16 cellular contexts compared by ENCODE assay signal in the genomic region with DNA sequence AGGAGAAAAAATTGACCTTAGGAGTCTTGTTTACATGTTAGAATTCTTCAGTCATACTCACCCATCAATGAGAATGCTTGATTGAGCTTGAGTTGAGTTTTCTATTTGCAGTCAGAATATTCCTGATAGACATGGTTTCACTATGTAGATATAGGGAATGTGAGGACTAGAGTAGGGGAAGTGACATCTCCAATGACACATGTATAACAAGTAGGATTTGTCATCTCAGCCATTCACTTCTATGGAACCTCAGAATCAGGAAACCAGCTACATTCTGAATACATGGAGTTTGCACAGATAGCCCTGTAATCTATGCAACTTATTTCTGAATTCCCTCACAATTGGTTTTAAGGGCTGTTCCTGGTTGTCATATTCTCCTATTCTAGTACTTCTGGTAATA. TPM values are rescaled to one million over a fixed set of nuclear protein-coding genes. Genes with fewer than 3 reads are reported as not detected.
DNase-seq lines count a peak whose midpoint lies in the region; ATAC-seq, FAIRE-seq and TF ChIP-seq lines count a peak whose summit lies in the region.
"Had no signal": no experiment of that assay in that cellular context is flagged by ENCODE, and none has a peak within 500 bp of the region (broad histone marks: within the 10 kb centered on the region; RNA-seq: fewer than 3 reads in every experiment).

No MANE protein-coding gene starts in this region.

- BruUV-seq in IMR-90 (replicated peaks; lab: Mats Ljungman, UMichigan) (no TSS peak), endothelial cell of umbilical vein (replicated peaks; lab: Mats Ljungman, UMichigan) (TSS peak; percentile 43)

- no peaks in the 10 kb centered on the region for H3K36me3 ChIP-seq in IMR-90 (ENCODE audit: control insufficient read depth, insufficient read depth, low read length)
- H3K36me3 ChIP-seq in endothelial cell of umbilical vein (ENCODE audit: control insufficient read depth in 2 of 2, extremely low read depth in 1 of 2, insufficient read depth in 2 of 2, low read length in 2 of 2): no peaks in the 10 kb centered on the region
- H3K36me3 ChIP-seq in gastrocnemius medialis: no peaks in the 10 kb centered on the region
- H3K36me3 ChIP-seq: BLaER1 treated with 17β-estradiol and CSF1 and Interleukin-3, amounts not matched to agents 10 nM and 100 nM had no signal

- no peaks in the 10 kb centered on the region for H3K79me2 ChIP-seq in endothelial cell of umbilical vein (ENCODE audit: control insufficient read depth, insufficient read depth, low read length)

- no peak for TF ChIP-seq CTCF in IMR-90 (conservative IDR thresholded peaks at IDR 0.05; ENCODE audit: low read depth, low read length)
- TF ChIP-seq CTCF in endothelial cell of umbilical vein (IDR thresholded peaks at IDR 0.05; ENCODE audit: extremely low read depth in 1 of 2, insufficient read depth in 1 of 2, low read depth in 1 of 2, low read length in 2 of 2): no peak
- no peak for TF ChIP-seq CTCF in gastrocnemius medialis (IDR thresholded peaks at IDR 0.05 in 4 of 5, conservative IDR thresholded peaks at IDR 0.05 in 1 of 5)

- in situ Hi-C loops in IMR-90 (cut with MboI; ENCODE audit: low sequenced_read_pairs): no loop called here
- in situ Hi-C loops in gastrocnemius medialis (cut with MboI; ENCODE audit: low sequenced_read_pairs in 4 of 4): no loop called here
- in situ Hi-C loops in ACHN (cut with HindIII; ENCODE audit: low pct_ligation_motif_present, low pct_unique_long_range_greater_than_20kb, low sequenced_read_pairs): no loop called here

- H3K79me1 ChIP-seq in IMR-90 (ENCODE audit: low read depth in 1 of 2, low read length in 2 of 2): no peaks in the 10 kb centered on the region

- H2AFZ ChIP-seq in IMR-90 (replicated peaks; ENCODE audit: low read length, poor library complexity) (no peak overlapping the region), endothelial cell of umbilical vein (ENCODE audit: low read depth, low read length) (no peak overlapping the region)

- H2BK20ac ChIP-seq in IMR-90 (ENCODE audit: low read depth, low read length): no peak overlapping the region

- no peak overlapping the region for H3K14ac ChIP-seq in IMR-90 (replicated peaks; ENCODE audit: low read depth, low read length)

- H3K18ac ChIP-seq in IMR-90 (ENCODE audit: low read depth, low read length): no peak overlapping the region

- no peak overlapping the region for H3K4me3 ChIP-seq in IMR-90 (ENCODE audit: insufficient read depth, low read depth, low read length)
- no peak overlapping the region for H3K4me3 ChIP-seq in endothelial cell of umbilical vein (replicated peaks in 1 of 3; ENCODE audit: insufficient read depth in 1 of 3, low read depth in 1 of 3, low read length in 3 of 3)
- no peak overlapping the region for H3K4me3 ChIP-seq in gastrocnemius medialis
- H3K4me3 ChIP-seq: A549; BLaER1 treated with 17β-estradiol and CSF1 and Interleukin-3, amounts not matched to agents 10 nM and 100 nM; GM23248 had no signal

- H3K9me1 ChIP-seq in IMR-90 (ENCODE audit: insufficient read depth, low read length) (peaks cover 4% of the 10 kb centered on the region; the same call in 1 of the 2 replicates), endothelial cell of umbilical vein (replicated peaks; ENCODE audit: control insufficient read depth, extremely low read depth, insufficient read depth, low read length) (no peaks in the 10 kb centered on the region)

- H3K4me1 ChIP-seq in IMR-90 (ENCODE audit: control insufficient read depth, insufficient read depth, low read length) (peaks cover 2% of the 10 kb centered on the region; the same call in 1 of the 2 replicates), endothelial cell of umbilical vein (ENCODE audit: control insufficient read depth, extremely low read depth, insufficient read depth, low read length) (peaks cover 52% of the 10 kb centered on the region), gastrocnemius medialis (no peaks in the 10 kb centered on the region)
- H3K4me1 ChIP-seq: A549 had no signal

- H3K56ac ChIP-seq in IMR-90 (ENCODE audit: extremely low read depth, insufficient read depth, low read length): no peak overlapping the region

- H3K23ac ChIP-seq in IMR-90 (ENCODE audit: low read depth, low read length): no peak overlapping the region

- H3K27ac ChIP-seq in IMR-90 (ENCODE audit: insufficient read depth, low read length): no peak overlapping the region
- H3K27ac ChIP-seq in endothelial cell of umbilical vein (ENCODE audit: insufficient read depth, low read depth, low read length): peak overlapping the region; percentile 99
- peak overlapping the region; percentile 29 to 74 (median 72) for H3K27ac ChIP-seq in gastrocnemius medialis
- H3K27ac ChIP-seq: A549; BLaER1 treated with 17β-estradiol and CSF1 and Interleukin-3, amounts not matched to agents 10 nM and 100 nM; GM23248 had no signal

- TF ChIP-seq POLR2A in GM12892 (IDR thresholded peaks at IDR 0.05; ENCODE audit: low read depth, low read length): no peak
- TF ChIP-seq POLR2A in IMR-90 (IDR thresholded peaks at IDR 0.05; ENCODE audit: low read depth, low read length): no peak
- TF ChIP-seq POLR2A in endothelial cell of umbilical vein (IDR thresholded peaks at IDR 0.05; ENCODE audit: low read depth, low read length): no peak
- TF ChIP-seq POLR2A in gastrocnemius medialis (IDR thresholded peaks at IDR 0.05): no peak

- DNase-seq in GM12892 (ENCODE audit: insufficient read length): no peak
- DNase-seq in IMR-90: no peak
- DNase-seq in endothelial cell of umbilical vein (ENCODE audit: low read depth, low spot score): peak; percentile 54
- no peak for DNase-seq in gastrocnemius medialis
- no peak for DNase-seq in ACHN
- no peak for DNase-seq in SHP77 treated with DMSO at 0.1 percent for 48 hours (lab: John Stamatoyannopoulos, UW)
- DNase-seq: CD4-positive, CD25-positive, alpha-beta regulatory T cell; DMS53; GF-D8; GM23248 had no signal

- POLR2A ChIA-PET in IMR-90 (lab: Charles Lee; ENCODE audit: unreplicated experiment): no interaction called here
- POLR2A ChIA-PET in endothelial cell of umbilical vein (lab: Charles Lee): interaction anchor here (0.7 kb wide), 1 partner anchor 559 kb away, joined by 5 read pairs; no protein-coding TSS in a partner anchor

- H3K4ac ChIP-seq in IMR-90 (ENCODE audit: low read depth, low read length): no peak overlapping the region

- no peak overlapping the region for H4K91ac ChIP-seq in IMR-90 (ENCODE audit: insufficient read depth, low read depth, low read length)

- H4K5ac ChIP-seq in IMR-90 (ENCODE audit: low read depth, low read length): peak overlapping the region; percentile 34; the same call in 1 of the 2 replicates

- no peak overlapping the region for H2BK15ac ChIP-seq in IMR-90 (ENCODE audit: low read depth, low read length)

- H3K4me2 ChIP-seq in IMR-90 (ENCODE audit: low read depth, low read length): no peak overlapping the region
- H3K4me2 ChIP-seq in endothelial cell of umbilical vein (ENCODE audit: insufficient read depth, low read length): peak overlapping the region; percentile 23
- H3K4me2 ChIP-seq: A549 had no signal

- H4K20me1 ChIP-seq in IMR-90 (ENCODE audit: insufficient read depth, low read length) (no peaks in the 10 kb centered on the region), endothelial cell of umbilical vein (replicated peaks; ENCODE audit: control insufficient read depth, extremely low read depth, insufficient read depth, low read length) (no peaks in the 10 kb centered on the region)
- H4K20me1 ChIP-seq: BLaER1 treated with 17β-estradiol and CSF1 and Interleukin-3, amounts not matched to agents 10 nM and 100 nM had no signal

- no peak overlapping the region for H2AK5ac ChIP-seq in IMR-90 (ENCODE audit: low read depth, low read length)

- no peaks in the 10 kb centered on the region for H3K9me3 ChIP-seq in IMR-90 (ENCODE audit: control insufficient read depth, insufficient read depth, low read length)
- no peaks in the 10 kb centered on the region for H3K9me3 ChIP-seq in endothelial cell of umbilical vein (replicated peaks; ENCODE audit: control insufficient read depth, insufficient read depth, low read length)
- H3K9me3 ChIP-seq in gastrocnemius medialis: no peaks in the 10 kb centered on the region
- H3K9me3 ChIP-seq: A549 had no signal

- no peaks in the 10 kb centered on the region for H3K27me3 ChIP-seq in IMR-90 (ENCODE audit: control insufficient read depth, insufficient read depth, low read length)
- no peaks in the 10 kb centered on the region for H3K27me3 ChIP-seq in endothelial cell of umbilical vein (ENCODE audit: control insufficient read depth in 2 of 2, insufficient read depth in 2 of 2, low read length in 2 of 2)
- no peaks in the 10 kb centered on the region for H3K27me3 ChIP-seq in gastrocnemius medialis
- H3K27me3 ChIP-seq: BLaER1 treated with 17β-estradiol and CSF1 and Interleukin-3, amounts not matched to agents 10 nM and 100 nM had no signal

- H2AK9ac ChIP-seq in IMR-90 (replicated peaks; ENCODE audit: low read depth, low read length, poor library complexity): no peak overlapping the region

- H3K9ac ChIP-seq in IMR-90 (ENCODE audit: low read depth, low read length) (no peak overlapping the region), endothelial cell of umbilical vein (replicated peaks; ENCODE audit: extremely low read depth, insufficient read depth, low read length) (peak overlapping the region; percentile 83)
- H3K9ac ChIP-seq: BLaER1 treated with 17β-estradiol and CSF1 and Interleukin-3, amounts not matched to agents 10 nM and 100 nM; GM23248 had no signal

- FAIRE-seq in GM12892 (lab: Jason Lieb, UNC) (peak; percentile 42), endothelial cell of umbilical vein (lab: Jason Lieb, UNC) (no peak)
- FAIRE-seq: A549, H54 had no signal

- dilution Hi-C loops in IMR-90 (cut with HindIII; ENCODE audit: low sequenced_read_pairs, unreplicated experiment): no loop called here
- dilution Hi-C loops in endothelial cell of umbilical vein (cut with MboI; ENCODE audit: extremely low pct_ligation_motif_present, low sequenced_read_pairs): no loop called here

- no peak overlapping the region for H4K8ac ChIP-seq in IMR-90 (ENCODE audit: low read depth in 2 of 2, low read length in 2 of 2)

- no peak overlapping the region for H2BK120ac ChIP-seq in IMR-90 (ENCODE audit: low read depth, low read length)

- intact Hi-C loops in IMR-90 (cut with micrococcal nuclease) (no loop called here), endothelial cell of umbilical vein (cut with micrococcal nuclease) (loop anchor here (1.0 to 10.0 kb wide), 6 partner anchors 21 to 579 kb away; a partner anchor contains a TSS), gastrocnemius medialis (cut with DNase I; ENCODE audit: low total_unique reads) (no loop called here)

- no peak overlapping the region for H2BK5ac ChIP-seq in IMR-90 (ENCODE audit: low read depth, low read length, poor library complexity, severe bottlenecking)

- CTCF ChIA-PET in IMR-90 (lab: Yijun Ruan, JAX) (no interaction called here), endothelial cell of umbilical vein (lab: Charles Lee) (interaction anchor here (1.2 to 2.8 kb wide), 4 partner anchors 44 to 510 kb away, joined by 3 to 6 read pairs (median 4); no protein-coding TSS in a partner anchor)

- no peak for TF ChIP-seq RAD21 in IMR-90 (IDR thresholded peaks at IDR 0.05; ENCODE audit: low read length)

- ATAC-seq in IMR-90 (ENCODE audit: low read depth) (no peak), gastrocnemius medialis (no peak), HG03196 (IDR thresholded peaks at IDR 0.05; ENCODE audit: unreplicated experiment) (no peak), GM21390 (IDR thresholded peaks at IDR 0.05; ENCODE audit: unreplicated experiment) (no peak)
- ATAC-seq: A549, HCT116 had no signal

RNA-seq across cellular contexts. Expression of a gene that starts 20.1 kb away (rescaled TPM):
- not detected for polyA plus RNA-seq in GM12892 (2012; ENCODE audit: missing spikeins)
- total RNA-seq in IMR-90 (2012; rRNA removed) (not detected in 2 replicates), endothelial cell of umbilical vein (not detected in 2 replicates), gastrocnemius medialis (not detected)
- polyA plus RNA-seq in IMR-90 (2012; rRNA removed) (not detected in 2 replicates), endothelial cell of umbilical vein (not detected in 2 replicates)
- polyA plus RNA-seq in IMR-90 (2012; cell fraction: cytosol; rRNA removed): not detected in 2 replicates
- polyA plus RNA-seq in IMR-90 (2012; cell fraction: nucleus; rRNA removed; ENCODE audit: low replicate concordance): not detected in 2 replicates
- polyA plus RNA-seq in endothelial cell of umbilical vein (2011; cell fraction: cytosol; rRNA removed): not detected in 2 replicates
- polyA plus RNA-seq in endothelial cell of umbilical vein (2011; cell fraction: nucleus; rRNA removed): not detected in 2 replicates
- not detected in 2 replicates for polyA plus RNA-seq in endothelial cell of umbilical vein (2012)
- not detected in 2 replicates for polyA minus RNA-seq in endothelial cell of umbilical vein
- not detected for polyA minus RNA-seq in endothelial cell of umbilical vein (2011; cell fraction: cytosol; rRNA and poly(A)+ RNA removed)
- polyA minus RNA-seq in endothelial cell of umbilical vein (2011; cell fraction: nucleus; rRNA and poly(A)+ RNA removed): not detected in 2 replicates
- total RNA-seq: CD4-positive, CD25-positive, alpha-beta regulatory T cell; GM23248 had no signal
- polyA plus RNA-seq: A549; CD4-positive, CD25-positive, alpha-beta regulatory T cell; GM23248 had no signal

RNA-seq across cellular contexts. Expression of a gene that starts 27.2 kb away (rescaled TPM):
- polyA plus RNA-seq in GM12892 (2012; ENCODE audit: missing spikeins): not detected
- total RNA-seq in IMR-90 (2012; rRNA removed) (not detected in 2 replicates), endothelial cell of umbilical vein (not detected in 2 replicates), gastrocnemius medialis (not detected)
- polyA plus RNA-seq in IMR-90 (2012; rRNA removed) (not detected in 2 replicates), endothelial cell of umbilical vein (not detected in 2 replicates)
- polyA plus RNA-seq in IMR-90 (2012; cell fraction: cytosol; rRNA removed): not detected in 2 replicates
- not detected in 2 replicates for polyA plus RNA-seq in IMR-90 (2012; cell fraction: nucleus; rRNA removed; ENCODE audit: low replicate concordance)
- not detected in 2 replicates for polyA plus RNA-seq in endothelial cell of umbilical vein (2011; cell fraction: cytosol; rRNA removed)
- not detected in 2 replicates for polyA plus RNA-seq in endothelial cell of umbilical vein (2011; cell fraction: nucleus; rRNA removed)
- not detected in 2 replicates for polyA plus RNA-seq in endothelial cell of umbilical vein (2012)
- polyA minus RNA-seq in endothelial cell of umbilical vein: not detected in 2 replicates
- polyA minus RNA-seq in endothelial cell of umbilical vein (2011; cell fraction: cytosol; rRNA and poly(A)+ RNA removed): not detected
- not detected in 2 replicates for polyA minus RNA-seq in endothelial cell of umbilical vein (2011; cell fraction: nucleus; rRNA and poly(A)+ RNA removed)
- total RNA-seq: CD4-positive, CD25-positive, alpha-beta regulatory T cell; GM23248 had no signal
- polyA plus RNA-seq: A549; CD4-positive, CD25-positive, alpha-beta regulatory T cell; GM23248 had no signal
